In the genomic region with DNA sequence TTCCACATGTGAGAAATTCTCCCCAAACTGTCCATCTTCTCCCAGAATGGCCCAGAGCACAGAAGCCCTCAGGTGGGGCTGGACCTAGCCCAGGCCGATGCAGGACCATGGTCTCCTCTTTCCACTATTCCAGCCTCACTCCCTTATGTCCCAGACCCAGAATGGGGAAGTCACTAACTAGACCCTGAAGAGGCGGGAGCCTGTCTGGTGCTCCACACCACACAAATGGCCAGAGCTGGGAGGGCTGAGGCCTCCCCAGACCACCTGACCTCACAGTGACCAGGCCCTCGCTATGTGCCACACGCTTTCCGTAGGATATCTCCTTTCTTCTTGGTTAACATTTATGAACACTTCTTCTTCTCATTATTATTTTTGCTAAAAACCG, we compare ENCODE assay signal across 20 cellular contexts. TPM values are rescaled to one million over a fixed set of nuclear protein-coding genes. Genes with fewer than 3 reads are reported as not detected.
"Had no signal": no experiment of that assay in that cellular context is flagged by ENCODE, and none has a peak within 500 bp of the region (broad histone marks: within the 10 kb centered on the region; RNA-seq: fewer than 3 reads in every experiment).

No MANE protein-coding gene starts in this region.

- ATAC-seq: activated CD8-positive, alpha-beta T cell treated with anti-CD3 and anti-CD28 coated beads for 36 hours; body of pancreas; foreskin keratinocyte; lower lobe of right lung had no signal

- H3K27me3 ChIP-seq: body of pancreas, right atrium auricular region had no signal

- H3K36me3 ChIP-seq: lower lobe of right lung, right atrium auricular region, stomach, thoracic aorta had no signal

- H3K36me3 Mint-ChIP-seq: mesothelial cell of epicardium had no signal

- H3K27me3 Mint-ChIP-seq: activated CD8-positive, alpha-beta T cell treated with anti-CD3 and anti-CD28 coated beads for 36 hours; activated naive CD4-positive, alpha-beta T cell treated with anti-CD3 and anti-CD28 coated beads, Interleukin-2, amount 50 U/mL, for 24 hours had no signal

- H3K4me3 Mint-ChIP-seq: activated CD8-positive, alpha-beta T cell treated with anti-CD3 and anti-CD28 coated beads for 36 hours; activated naive CD4-positive, alpha-beta T cell treated with anti-CD3 and anti-CD28 coated beads, Interleukin-2, amount 50 U/mL, for 24 hours; mesothelial cell of epicardium; nephron progenitor cell had no signal

- H3K27ac ChIP-seq: body of pancreas, foreskin keratinocyte, lower lobe of right lung, thoracic aorta had no signal

- DNase-seq: activated CD8-positive, alpha-beta T cell treated with anti-CD3 and anti-CD28 coated beads for 36 hours; amniotic stem cell; central memory CD4-positive, alpha-beta T cell; cortex of kidney; effector CD4-positive, alpha-beta T cell; foreskin keratinocyte; glutamatergic neuron; nephron progenitor cell; occipital lobe; small intestine had no signal

- H3K27ac Mint-ChIP-seq: activated CD8-positive, alpha-beta T cell treated with anti-CD3 and anti-CD28 coated beads for 36 hours; activated naive CD4-positive, alpha-beta T cell treated with anti-CD3 and anti-CD28 coated beads, Interleukin-2, amount 50 U/mL, for 24 hours; mesothelial cell of epicardium; nephron progenitor cell; progenitor cell of endocrine pancreas had no signal

- H3K9me3 Mint-ChIP-seq: activated CD8-positive, alpha-beta T cell treated with anti-CD3 and anti-CD28 coated beads for 36 hours; activated naive CD4-positive, alpha-beta T cell treated with anti-CD3 and anti-CD28 coated beads, Interleukin-2, amount 50 U/mL, for 24 hours; mesothelial cell of epicardium; nephron progenitor cell had no signal

- H3K9me3 ChIP-seq: body of pancreas, lower lobe of right lung, right atrium auricular region, stomach, thoracic aorta had no signal

- FAIRE-seq: endothelial cell of umbilical vein, small intestine, urothelium cell line had no signal

- H3K4me3 ChIP-seq: body of pancreas, lower lobe of right lung, right atrium auricular region, stomach, thoracic aorta had no signal

- H3K4me1 ChIP-seq: foreskin keratinocyte had no signal

- H3K4me1 Mint-ChIP-seq: activated naive CD4-positive, alpha-beta T cell treated with anti-CD3 and anti-CD28 coated beads, Interleukin-2, amount 50 U/mL, for 24 hours had no signal

RNA-seq across cellular contexts. Expression of gene EDN2, which starts 54.9 kb away (rescaled TPM):
- total RNA-seq: activated CD8-positive, alpha-beta T cell treated with anti-CD3 and anti-CD28 coated beads for 36 hours; endothelial cell of umbilical vein; occipital lobe; progenitor cell of endocrine pancreas; thoracic aorta had no signal
- polyA plus RNA-seq: endothelial cell of umbilical vein had no signal
